In the genomic region with DNA sequence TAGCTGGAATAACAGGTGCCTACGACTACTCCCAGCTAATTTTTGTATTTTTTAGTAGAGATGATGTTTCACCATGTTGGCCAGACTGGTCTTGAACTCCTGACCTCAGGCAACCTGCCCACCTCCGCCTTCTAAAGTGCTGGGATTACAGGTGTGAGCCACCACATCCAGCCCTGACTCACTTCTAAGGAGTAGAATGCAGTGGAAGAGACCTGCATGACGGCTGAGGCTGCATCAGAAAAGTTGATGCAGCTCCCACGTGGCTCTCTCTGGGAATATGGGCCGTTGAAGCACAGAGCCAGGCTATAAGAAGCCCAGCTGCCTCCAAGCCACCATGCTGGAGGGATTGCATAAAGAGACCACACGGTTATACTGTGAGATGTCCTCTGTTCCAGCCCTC, we compare ENCODE assay signal across 1 cellular context.
TF ChIP-seq lines count a peak whose summit lies in the region.

No MANE protein-coding gene starts in this region.

TF ChIP-seq in IMR-90, 13 proteins besides CTCF, POLR2A, EP300 and RAD21:
- TF ChIP-seq MAZ (IDR thresholded peaks at IDR 0.05; ENCODE audit: borderline replicate concordance, low read depth, low read length) (no peak), FOS (IDR thresholded peaks at IDR 0.05; ENCODE audit: low read depth, low read length) (no peak), CEBPB (IDR thresholded peaks at IDR 0.05; ENCODE audit: low read depth, low read length) (no peak), SMC3 (IDR thresholded peaks at IDR 0.05; ENCODE audit: low read depth, low read length) (no peak), CHD1 (IDR thresholded peaks at IDR 0.05; ENCODE audit: low read depth, low read length) (no peak), RFX5 (IDR thresholded peaks at IDR 0.05; ENCODE audit: low read depth, low read length) (no peak), BHLHE40 (IDR thresholded peaks at IDR 0.05; ENCODE audit: low read depth, low read length) (no peak), MXI1 (IDR thresholded peaks at IDR 0.05; ENCODE audit: borderline replicate concordance, low read depth, low read length) (no peak), MAFK (IDR thresholded peaks at IDR 0.05; ENCODE audit: low read depth, low read length) (no peak), NFE2L2 (IDR thresholded peaks at IDR 0.05; ENCODE audit: low read depth, low read length) (no peak), RCOR1 (IDR thresholded peaks at IDR 0.05; ENCODE audit: insufficient replicate concordance, low read length) (no peak), USF2 (IDR thresholded peaks at IDR 0.05; ENCODE audit: low read depth, low read length) (no peak)
- TF ChIP-seq, protein P1, sequence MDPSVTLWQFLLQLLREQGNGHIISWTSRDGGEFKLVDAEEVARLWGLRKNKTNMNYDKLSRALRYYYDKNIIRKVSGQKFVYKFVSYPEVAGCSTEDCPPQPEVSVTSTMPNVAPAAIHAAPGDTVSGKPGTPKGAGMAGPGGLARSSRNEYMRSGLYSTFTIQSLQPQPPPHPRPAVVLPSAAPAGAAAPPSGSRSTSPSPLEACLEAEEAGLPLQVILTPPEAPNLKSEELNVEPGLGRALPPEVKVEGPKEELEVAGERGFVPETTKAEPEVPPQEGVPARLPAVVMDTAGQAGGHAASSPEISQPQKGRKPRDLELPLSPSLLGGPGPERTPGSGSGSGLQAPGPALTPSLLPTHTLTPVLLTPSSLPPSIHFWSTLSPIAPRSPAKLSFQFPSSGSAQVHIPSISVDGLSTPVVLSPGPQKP (IDR thresholded peaks at IDR 0.05; ENCODE audit: borderline replicate concordance, low read depth, low read length): no peak
